ENCODE assay signal across 3 cellular contexts in the genomic region with DNA sequence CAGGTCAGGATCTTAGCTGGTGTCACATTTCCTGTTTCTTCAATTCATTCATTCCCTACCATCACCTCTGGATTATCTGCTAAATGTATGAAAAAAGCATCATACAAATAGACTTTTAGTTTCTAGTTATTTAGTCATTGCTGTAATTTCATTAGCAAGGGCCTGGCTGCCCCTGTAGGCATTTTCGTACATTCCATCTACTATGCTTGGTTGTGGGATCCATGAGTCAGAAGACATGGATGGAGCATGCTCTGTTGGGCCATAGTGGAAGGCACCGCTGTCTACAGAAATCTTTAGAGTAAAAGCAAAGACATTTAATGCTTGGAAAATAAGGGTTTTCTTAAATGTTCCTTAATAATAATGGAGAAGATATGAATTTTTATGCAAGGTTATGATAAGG.
"Had no signal": no experiment of that assay in that cellular context is flagged by ENCODE, and none has a peak within 500 bp of the region (broad histone marks: within the 10 kb centered on the region; RNA-seq: fewer than 3 reads in every experiment).

No MANE protein-coding gene starts in this region.

- H3K4me3 ChIP-seq: GM12878 had no signal

- ATAC-seq: GM12878 had no signal

- DNase-seq: GDM1, GF-D8 had no signal
